ENCODE assay signal across 8 cellular contexts in genomic region chrX:115561605-115562491, GRCh38. TPM values are rescaled to one million over a fixed set of nuclear protein-coding genes. Genes with fewer than 3 reads are reported as not detected.
DNase-seq lines count a peak whose midpoint lies in the region; ATAC-seq and TF ChIP-seq lines count a peak whose summit lies in the region.

No MANE protein-coding gene starts in this region.

- TF ChIP-seq CTCF in Panc1 (IDR thresholded peaks at IDR 0.05) (no peak), lung (IDR thresholded peaks at IDR 0.05; ENCODE audit: control extremely low read depth, extremely low read depth) (no peak), tibial nerve (IDR thresholded peaks at IDR 0.05) (no peak)

- BruUV-seq in Panc1 (replicated peaks; lab: Mats Ljungman, UMichigan) = no TSS peak

- intact Hi-C loops in Panc1 (cut with micrococcal nuclease; ENCODE audit: unreplicated experiment) = loop anchor here (5.0 kb wide), 1 partner anchor 230 kb away; no protein-coding TSS in a partner anchor

- H3K4me3 Mint-ChIP-seq in activated CD4-positive, alpha-beta T cell treated with anti-CD3 and anti-CD28 coated beads, Interleukin-2, amount 10 ng/mL, durations not matched to agents 7 days and 5 days = peak overlapping the region; percentile 55

- H3K4me1 Mint-ChIP-seq in activated CD4-positive, alpha-beta T cell treated with anti-CD3 and anti-CD28 coated beads, Interleukin-2, amount 10 ng/mL, durations not matched to agents 7 days and 5 days = peaks cover 4% of the 10 kb centered on the region

- no peak for DNase-seq in activated CD4-positive, alpha-beta T cell treated with anti-CD3 and anti-CD28 coated beads, Interleukin-2, amount 10 ng/mL, durations not matched to agents 7 days and 5 days
- no peak for DNase-seq in activated CD4-positive, alpha-beta T cell treated with anti-CD3 and anti-CD28 coated beads for 48 hours
- DNase-seq in Panc1 (ENCODE audit: low read depth, low spot score) (no peak), lung (ENCODE audit: low spot score) (peak; percentile 61), tibial nerve (ENCODE audit: low spot score in 2 of 2) (peak in 1 of 2 donors; percentile 14), NCI-H446 treated with DMSO at 0.1 percent for 48 hours (lab: John Stamatoyannopoulos, UW) (no peak)

- H3K4me3 ChIP-seq in Panc1 (ENCODE audit: low read depth in 2 of 2, low read length in 2 of 2) (peak overlapping the region; percentile 76 to 80), ectodermal cell (ENCODE audit: insufficient read depth, low read depth, low read length) (peak overlapping the region; percentile 50), lung (peak overlapping the region; percentile 68), tibial nerve (peak overlapping the region; percentile 47 to 72 (median 50))

- H3K27me3 Mint-ChIP-seq in activated CD4-positive, alpha-beta T cell treated with anti-CD3 and anti-CD28 coated beads, Interleukin-2, amount 10 ng/mL, durations not matched to agents 7 days and 5 days = peaks cover 24% of the 10 kb centered on the region

- peak in 1 of 2 donors; percentile 27 for TF ChIP-seq EP300 in tibial nerve (IDR thresholded peaks at IDR 0.05)

- no peaks in the 10 kb centered on the region for H3K9me3 Mint-ChIP-seq in activated CD4-positive, alpha-beta T cell treated with anti-CD3 and anti-CD28 coated beads, Interleukin-2, amount 10 ng/mL, durations not matched to agents 7 days and 5 days

- H3K27ac ChIP-seq in Panc1 (ENCODE audit: low read length) = peak overlapping the region; percentile 92
- peak overlapping the region; percentile 63 for H3K27ac ChIP-seq in ectodermal cell (ENCODE audit: insufficient read depth, low read depth, low read length, poor library complexity, severe bottlenecking)
- peak overlapping the region; percentile 77 to 89 for H3K27ac ChIP-seq in lung (ENCODE audit: low read depth in 1 of 2, low read length in 1 of 2)
- peak overlapping the region; percentile 61 to 95 (median 86) for H3K27ac ChIP-seq in tibial nerve

- peaks cover 43% of the 10 kb centered on the region for H3K4me1 ChIP-seq in Panc1 (ENCODE audit: control insufficient read depth, insufficient read depth, low read length)
- H3K4me1 ChIP-seq in ectodermal cell (ENCODE audit: control insufficient read depth, insufficient read depth, low read length) = no peaks in the 10 kb centered on the region
- peaks cover 0 to 6% of the 10 kb centered on the region in 2 donors for H3K4me1 ChIP-seq in lung (ENCODE audit: control insufficient read depth in 2 of 2, insufficient read depth in 2 of 2, low read length in 2 of 2)
- H3K4me1 ChIP-seq in tibial nerve = peaks cover 0 to 17% (median 0%) of the 10 kb centered on the region in 4 donors

- 0% methylated on average over 55 to 56 of the region's 56 CpGs for WGBS in ectodermal cell, 2 experiments
- 2 to 3% methylated on average over 39 to 56 of the region's 56 CpGs for WGBS in lung, 2 donors
- WGBS in tibial nerve, 2 donors = 2 to 5% methylated on average over 22 to 54 of the region's 56 CpGs

- no peaks in the 10 kb centered on the region for H3K36me3 Mint-ChIP-seq in activated CD4-positive, alpha-beta T cell treated with anti-CD3 and anti-CD28 coated beads, Interleukin-2, amount 10 ng/mL, durations not matched to agents 7 days and 5 days (ENCODE audit: low read depth)

- H3K9me3 ChIP-seq in Panc1 (ENCODE audit: control insufficient read depth, insufficient read depth, low read depth, low read length) (no peaks in the 10 kb centered on the region), ectodermal cell (ENCODE audit: control insufficient read depth, low read length) (no peaks in the 10 kb centered on the region), lung (ENCODE audit: control insufficient read depth in 2 of 2, insufficient read depth in 1 of 2, low read length in 1 of 2) (peaks cover 0 to 2% of the 10 kb centered on the region in 2 donors), tibial nerve (no peaks in the 10 kb centered on the region)

- CTCF ChIA-PET in activated CD4-positive, alpha-beta T cell treated with anti-CD3 and anti-CD28 coated beads, Interleukin-2, amount 10 ng/mL, durations not matched to agents 7 days and 5 days (lab: Charles Lee) = no interaction called here
- CTCF ChIA-PET in Panc1 (lab: Charles Lee) = interaction anchor here (0.5 to 0.6 kb wide), 2 partner anchors 10 to 410 kb away, joined by 3 read pairs; no protein-coding TSS in a partner anchor

- POLR2A ChIA-PET in activated CD4-positive, alpha-beta T cell treated with anti-CD3 and anti-CD28 coated beads, Interleukin-2, amount 10 ng/mL, durations not matched to agents 7 days and 5 days (lab: Charles Lee) = no interaction called here
- POLR2A ChIA-PET in Panc1 (lab: Charles Lee) = interaction anchor here (0.5 kb wide), 1 partner anchor 10 kb away, joined by 4 read pairs; no protein-coding TSS in a partner anchor

- H3K27me3 ChIP-seq in Panc1 (ENCODE audit: control insufficient read depth, insufficient read depth, low read length) = no peaks in the 10 kb centered on the region
- H3K27me3 ChIP-seq in ectodermal cell (ENCODE audit: control insufficient read depth, insufficient read depth, low read length, poor library complexity, severe bottlenecking) = no peaks in the 10 kb centered on the region
- H3K27me3 ChIP-seq in lung (ENCODE audit: control insufficient read depth, insufficient read depth) = peaks cover 4% of the 10 kb centered on the region
- H3K27me3 ChIP-seq in tibial nerve = peaks cover 0 to 39% of the 10 kb centered on the region in 2 donors

- no peak overlapping the region for H3K27ac Mint-ChIP-seq in activated CD4-positive, alpha-beta T cell treated with anti-CD3 and anti-CD28 coated beads, Interleukin-2, amount 10 ng/mL, durations not matched to agents 7 days and 5 days

- H3K36me3 ChIP-seq in Panc1 (ENCODE audit: control insufficient read depth, insufficient read depth, low read length) = no peaks in the 10 kb centered on the region
- no peaks in the 10 kb centered on the region for H3K36me3 ChIP-seq in ectodermal cell (ENCODE audit: control insufficient read depth, insufficient read depth, low read length)
- no peaks in the 10 kb centered on the region for H3K36me3 ChIP-seq in lung (ENCODE audit: control insufficient read depth in 2 of 2, insufficient read depth in 2 of 2, low read length in 2 of 2)
- H3K36me3 ChIP-seq in tibial nerve = no peaks in the 10 kb centered on the region

- no peak for TF ChIP-seq POLR2A in tibial nerve (IDR thresholded peaks at IDR 0.05)

- in situ Hi-C loops in Panc1 (cut with HindIII; ENCODE audit: low pct_unique_long_range_greater_than_20kb, low sequenced_read_pairs) = no loop called here

- ATAC-seq in HG03280 (IDR thresholded peaks at IDR 0.05; ENCODE audit: unreplicated experiment) (peak; percentile 23), Panc1 (peak; percentile 59), lung (ENCODE audit: insufficient read depth, low FRiP score) (peak; percentile 3)

RNA-seq across cellular contexts. Expression of gene PLS3, which starts 0.9 kb away (rescaled TPM):
- total RNA-seq in activated CD4-positive, alpha-beta T cell treated with anti-CD3 and anti-CD28 coated beads, Interleukin-2, amount 10 ng/mL, durations not matched to agents 7 days and 5 days = under 1 TPM; 0.29 to 0.30 TPM
- total RNA-seq in Panc1 (2021; ENCODE audit: unreplicated experiment) (164 TPM), lung (100 to 1,000 TPM; 138 to 221 TPM), tibial nerve (10 to 100 TPM; 60.9 to 93.8 (median 82.4) TPM)
- 83.8 TPM for polyA plus RNA-seq in Panc1 (2012; ENCODE audit: insufficient read length)
- polyA plus RNA-seq in ectodermal cell (2013, experiment 1 of 4) = 70.1 TPM
- polyA plus RNA-seq in ectodermal cell (2013, experiment 2 of 4) = 82.7 TPM
- 60.6 TPM for polyA plus RNA-seq in ectodermal cell (2013, experiment 3 of 4)
- 73.4 TPM for polyA plus RNA-seq in ectodermal cell (2013, experiment 4 of 4)
- 10 to 100 TPM; 63.1 to 94.1 TPM for polyA plus RNA-seq in lung

Comparison
In these comparisons a context has a peak if more than half of its experiments do, and no peak if none do; other contexts are left out.
1. ATAC-seq: peak in every context shown above with its lines; median percentile 59 in Panc1; 23 in HG03280; 3 in lung.
2. RNA of gene PLS3, which starts 0.9 kb away (total RNA-seq): 138 to 221 TPM in lung, 164 TPM in Panc1 (single experiment) and 60.9 to 93.8 TPM in tibial nerve; 0.29 to 0.30 TPM in activated CD4-positive, alpha-beta T cell treated with anti-CD3 and anti-CD28 coated beads, Interleukin-2, amount 10 ng/mL, durations not matched to agents 7 days and 5 days; every median in the first group is over 10 times any median in the second.
3. Peak in every context shown above with its lines, with median percentiles within 50 percentile points of each other: H3K27ac ChIP-seq and H3K4me3 ChIP-seq.